Comparison of ENCODE assay signal across 9 cellular contexts in the genomic region with DNA sequence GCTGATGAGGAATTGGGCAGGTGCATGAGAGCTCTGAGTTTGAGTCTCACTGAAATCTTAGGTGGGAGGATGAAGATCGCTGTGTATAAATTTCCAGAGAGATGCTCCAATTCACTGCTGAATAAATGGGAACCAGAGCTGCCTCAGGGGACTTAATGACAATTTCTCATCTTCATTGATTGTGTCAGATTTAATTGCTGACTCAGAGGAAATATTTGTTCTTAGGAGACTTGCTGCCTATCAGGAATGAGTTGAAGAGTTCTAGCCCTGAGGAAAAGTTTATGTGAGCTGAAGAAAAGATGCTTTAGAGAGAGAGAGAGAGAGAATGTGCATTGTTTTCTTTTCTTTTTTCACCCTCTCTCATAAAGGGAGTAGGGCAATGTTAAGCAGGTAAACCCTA.
"Had no signal": no experiment of that assay in that cellular context is flagged by ENCODE, and none has a peak within 500 bp of the region (broad histone marks: within the 10 kb centered on the region; RNA-seq: fewer than 3 reads in every experiment).

No MANE protein-coding gene starts in this region.

- H3K9me3 ChIP-seq: HAP-1 had no signal

- DNase-seq: GOT3, H7, HFFc6, Karpas-422, KBM-7 had no signal

- H3K4me3 ChIP-seq: HAP-1 had no signal

- H3K9ac ChIP-seq: KMS-11 had no signal

- ATAC-seq: HCT116 had no signal

- H3K27ac ChIP-seq: HL-60, KMS-11 had no signal

- H3K36me3 ChIP-seq: HAP-1 had no signal

- H3K4me2 ChIP-seq: KMS-11 had no signal
